8 cellular contexts compared by ENCODE assay signal in the genomic region with DNA sequence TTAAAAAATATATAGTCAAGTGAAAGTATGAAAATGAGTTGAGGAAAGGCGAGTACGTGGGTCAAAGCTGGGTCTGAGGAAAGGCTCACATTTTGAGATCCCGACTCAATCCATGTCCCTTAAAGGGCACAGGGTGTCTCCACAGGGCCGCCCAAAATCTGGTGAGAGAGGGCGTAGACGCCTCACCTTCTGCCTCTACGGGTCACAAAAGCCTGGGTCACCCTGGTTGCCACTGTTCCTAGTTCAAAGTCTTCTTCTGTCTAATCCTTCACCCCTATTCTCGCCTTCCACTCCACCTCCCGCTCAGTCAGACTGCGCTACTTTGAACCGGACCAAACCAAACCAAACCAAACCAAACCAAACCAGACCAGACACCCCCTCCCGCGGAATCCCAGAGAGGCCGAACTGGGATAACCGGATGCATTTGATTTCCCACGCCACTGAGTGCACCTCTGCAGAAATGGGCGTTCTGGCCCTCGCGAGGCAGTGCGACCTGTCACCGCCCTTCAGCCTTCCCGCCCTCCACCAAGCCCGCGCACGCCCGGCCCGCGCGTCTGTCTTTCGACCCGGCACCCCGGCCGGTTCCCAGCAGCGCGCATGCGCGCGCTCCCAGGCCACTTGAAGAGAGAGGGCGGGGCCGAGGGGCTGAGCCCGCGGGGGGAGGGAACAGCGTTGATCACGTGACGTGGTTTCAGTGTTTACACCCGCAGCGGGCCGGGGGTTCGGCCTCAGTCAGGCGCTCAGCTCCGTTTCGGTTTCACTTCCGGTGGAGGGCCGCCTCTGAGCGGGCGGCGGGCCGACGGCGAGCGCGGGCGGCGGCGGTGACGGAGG. TPM values are rescaled to one million over a fixed set of nuclear protein-coding genes. Genes with fewer than 3 reads are reported as not detected.
DNase-seq lines count a peak whose midpoint lies in the region; ATAC-seq lines count a peak whose summit lies in the region.

TSS of gene FMR1 (plus strand) at position 728 of the 831 bp plus-strand sequence. CDS start 261 bp downstream, outside the sequence.

- peaks cover 0 to 4% of the 10 kb centered on the region in 2 donors for H3K27me3 Mint-ChIP-seq in CD8-positive, alpha-beta memory T cell

- H3K36me3 Mint-ChIP-seq in CD8-positive, alpha-beta memory T cell = peaks cover 0 to 3% (median 0%) of the 10 kb centered on the region in 3 donors

- ATAC-seq in GM19467 (IDR thresholded peaks at IDR 0.05; ENCODE audit: unreplicated experiment) = peak; percentile 85

- peak within 1 kb of the TSS; percentile 81 for H3K27ac ChIP-seq in CD8-positive, alpha-beta memory T cell (ENCODE audit: low read depth, low read length)

- no peaks in the 10 kb centered on the region for H3K27me3 ChIP-seq in CD8-positive, alpha-beta memory T cell (ENCODE audit: insufficient read depth, low read length, poor library complexity, severe bottlenecking)

- peak within 1 kb of the TSS; percentile 80 for H3K4me3 ChIP-seq in CD8-positive, alpha-beta memory T cell (ENCODE audit: low read length)

- no peaks in the 10 kb centered on the region for H3K36me3 ChIP-seq in CD8-positive, alpha-beta memory T cell (ENCODE audit: insufficient read depth, low read length)

- no peaks in the 10 kb centered on the region for H3K9me3 Mint-ChIP-seq in CD8-positive, alpha-beta memory T cell

- POLR2A ChIA-PET in CD8-positive, alpha-beta memory T cell (lab: Charles Lee) = interaction anchor here (1.0 to 1.3 kb wide), 3 partner anchors 14 to 1628 kb away, joined by 3 to 4 read pairs (median 3); partner anchors contain the start of gene IDS

- peak within 1 kb of the TSS; percentile 89 to 99 (median 97) for H3K4me3 Mint-ChIP-seq in CD8-positive, alpha-beta memory T cell

- CTCF ChIA-PET in CD8-positive, alpha-beta memory T cell (lab: Charles Lee) = interaction anchor here (1.3 kb wide), 1 partner anchor 8 kb away, joined by 3 read pairs; no protein-coding TSS in a partner anchor

- H3K27ac Mint-ChIP-seq in CD8-positive, alpha-beta memory T cell = peak within 1 kb of the TSS; percentile 91 to 98 (median 94)

- peaks cover 27% of the 10 kb centered on the region for H3K4me1 ChIP-seq in CD8-positive, alpha-beta memory T cell (ENCODE audit: insufficient read depth, low read length)

- H3K9me3 ChIP-seq in CD8-positive, alpha-beta memory T cell (ENCODE audit: low read length) = no peaks in the 10 kb centered on the region

- DNase-seq in CD8-positive, alpha-beta memory T cell = peak; percentile 87 to 97 (median 92)
- peak; percentile 98 for DNase-seq in HPDE6-E6E7 (ENCODE audit: extremely low spot score)
- peak; percentile 60 for DNase-seq in NK-92 (lab: John Stamatoyannopoulos, UW; ENCODE audit: unreplicated experiment)
- peak; percentile 79 to 82 for DNase-seq in activated CD8-positive, alpha-beta memory T cell treated with anti-CD3 and anti-CD28 coated beads for 1 hour (ENCODE audit: extremely low read depth in 1 of 2, low read depth in 1 of 2)
- DNase-seq in effector CD4-positive, alpha-beta T cell = peak; percentile 89
- DNase-seq in lung microvascular endothelial cell (ENCODE audit: low read depth in 2 of 2) = peak; percentile 91 to 92
- DNase-seq in stimulated activated CD4-positive, alpha-beta T cell treated with anti-CD3 and anti-CD28 coated beads, TNF-alpha, amount 100 ng/mL, for 4 hours (ENCODE audit: low read depth in 3 of 3) = peak; percentile 77 to 90 (median 88)

- peaks cover 30 to 45% (median 44%) of the 10 kb centered on the region in 3 donors for H3K4me1 Mint-ChIP-seq in CD8-positive, alpha-beta memory T cell

RNA-seq across cellular contexts. Expression of gene FMR1, which starts in this region (rescaled TPM):
- 10 to 100 TPM; 38.7 to 42.7 TPM for total RNA-seq in CD8-positive, alpha-beta memory T cell
- 7.2 TPM for polyA plus RNA-seq in CD8-positive, alpha-beta memory T cell
- total RNA-seq in lung microvascular endothelial cell = 20.7 and 25.2 TPM in 2 replicates

Comparison
In these comparisons a context has a peak if more than half of its experiments do, and no peak if none do; other contexts are left out.
1. Peak in every context shown above with its lines: DNase-seq, ATAC-seq, H3K4me3 ChIP-seq and H3K27ac ChIP-seq.